ENCODE assay signal across 17 cellular contexts in genomic region chr5:55096860-55097259, GRCh38. TPM values are rescaled to one million over a fixed set of nuclear protein-coding genes. Genes with fewer than 3 reads are reported as not detected.
DNase-seq lines count a peak whose midpoint lies in the region; ATAC-seq lines count a peak whose summit lies in the region.
"Had no signal": no experiment of that assay in that cellular context is flagged by ENCODE, and none has a peak within 500 bp of the region (broad histone marks: within the 10 kb centered on the region; RNA-seq: fewer than 3 reads in every experiment).

No MANE protein-coding gene starts in this region.

- H3K4me1 Mint-ChIP-seq in activated CD4-positive, alpha-beta T cell treated with anti-CD3 and anti-CD28 coated beads for 36 hours, result peaks cover 66% of the 10 kb centered on the region
- H3K4me1 Mint-ChIP-seq in immature natural killer cell, result peaks cover 90 to 91% of the 10 kb centered on the region in 2 donors

- no peak overlapping the region for H4K8ac ChIP-seq in mesenchymal stem cell (ENCODE audit: low read length)

- H3K9me3 Mint-ChIP-seq in activated CD4-positive, alpha-beta T cell treated with anti-CD3 and anti-CD28 coated beads for 36 hours (ENCODE audit: low read depth), result peaks cover 31% of the 10 kb centered on the region
- peaks cover 0 to 7% (median 4%) of the 10 kb centered on the region in 6 donors for H3K9me3 Mint-ChIP-seq in immature natural killer cell

- no peak overlapping the region for H3K4me2 ChIP-seq in mesenchymal stem cell (ENCODE audit: low read length, poor library complexity, severe bottlenecking)

- CTCF ChIA-PET in activated CD4-positive, alpha-beta T cell treated with anti-CD3 and anti-CD28 coated beads for 36 hours (lab: Charles Lee), result interaction anchor here (1.2 to 1.3 kb wide), 2 partner anchors 23 to 49 kb away, joined by 3 to 4 read pairs; no protein-coding TSS in a partner anchor

- H2AFZ ChIP-seq in mesenchymal stem cell (ENCODE audit: low read depth, low read length), result no peak overlapping the region

- H3K27me3 ChIP-seq in mesenchymal stem cell (ENCODE audit: control insufficient read depth in 1 of 2, insufficient read depth in 1 of 2, low read length in 2 of 2), result peaks cover 0 to 3% of the 10 kb centered on the region in 2 experiments
- H3K27me3 ChIP-seq: left lung, sigmoid colon, testis had no signal

- WGBS in mesenchymal stem cell, result 80% methylated on average over 6 of the region's 6 CpGs

- H3K79me1 ChIP-seq in mesenchymal stem cell (replicated peaks; ENCODE audit: low read length, poor library complexity, severe bottlenecking), result no peaks in the 10 kb centered on the region

- no peak overlapping the region for H3K27ac Mint-ChIP-seq in activated CD4-positive, alpha-beta T cell treated with anti-CD3 and anti-CD28 coated beads for 36 hours
- H3K27ac Mint-ChIP-seq in immature natural killer cell, result peak overlapping the region; percentile 82 to 98 (median 92)

- no peak overlapping the region for H3K23ac ChIP-seq in mesenchymal stem cell (ENCODE audit: low read length in 2 of 2)

- no peak overlapping the region for H3K4ac ChIP-seq in mesenchymal stem cell (ENCODE audit: low read depth in 1 of 2, low read length in 2 of 2)

- peak; percentile 34 for DNase-seq in NCI-H2107 treated with DMSO at 0.1 percent for 48 hours (lab: John Stamatoyannopoulos, UW; ENCODE audit: unreplicated experiment)
- DNase-seq in NCI-H2107 (lab: John Stamatoyannopoulos, UW), result no peak
- DNase-seq in DMS53 (lab: John Stamatoyannopoulos, UW), result peak; percentile 51
- peak; percentile 15 for DNase-seq in activated CD4-positive, alpha-beta T cell treated with anti-CD3 and anti-CD28 coated beads for 36 hours
- peak; percentile 27 to 51 (median 37) for DNase-seq in immature natural killer cell
- no peak for DNase-seq in COR-L47 (lab: John Stamatoyannopoulos, UW)
- no peak for DNase-seq in NCI-H2196 (lab: John Stamatoyannopoulos, UW; ENCODE audit: unreplicated experiment)
- DNase-seq in mesenchymal stem cell, result no peak
- DNase-seq: cerebellar nuclear complex, heart left ventricle, left lung, sigmoid colon, testis had no signal

- no peak overlapping the region for H4K91ac ChIP-seq in mesenchymal stem cell (ENCODE audit: low read length)

- no peak overlapping the region for H2AK5ac ChIP-seq in mesenchymal stem cell (ENCODE audit: low read length, severe bottlenecking)

- no peak overlapping the region for H2BK5ac ChIP-seq in mesenchymal stem cell (ENCODE audit: low read depth, low read length, poor library complexity, severe bottlenecking)

- H2BK120ac ChIP-seq in mesenchymal stem cell (ENCODE audit: low read depth, low read length), result no peak overlapping the region

- H3K36me3 ChIP-seq in mesenchymal stem cell (ENCODE audit: control insufficient read depth in 1 of 2, insufficient read depth in 2 of 2, low read depth in 1 of 2, low read length in 2 of 2), result no peaks in the 10 kb centered on the region
- H3K36me3 ChIP-seq: heart left ventricle, left lung, sigmoid colon had no signal

- POLR2A ChIA-PET in activated CD4-positive, alpha-beta T cell treated with anti-CD3 and anti-CD28 coated beads for 36 hours (lab: Charles Lee), result no interaction called here

- intact Hi-C loops in activated CD4-positive, alpha-beta T cell treated with anti-CD3 and anti-CD28 coated beads for 36 hours (cut with DNase I, micrococcal nuclease), result loop anchor here in 1 of 2 experiments (10.0 kb wide), 1 partner anchor 852 kb away; no protein-coding TSS in a partner anchor

- no peak overlapping the region for H3K4me3 Mint-ChIP-seq in activated CD4-positive, alpha-beta T cell treated with anti-CD3 and anti-CD28 coated beads for 36 hours
- peak overlapping the region; percentile 70 to 80 (median 77) for H3K4me3 Mint-ChIP-seq in immature natural killer cell

- peaks cover 27% of the 10 kb centered on the region for H3K36me3 Mint-ChIP-seq in activated CD4-positive, alpha-beta T cell treated with anti-CD3 and anti-CD28 coated beads for 36 hours (ENCODE audit: low read depth)
- peaks cover 3 to 16% (median 5%) of the 10 kb centered on the region in 3 donors for H3K36me3 Mint-ChIP-seq in immature natural killer cell

- peaks cover 10% of the 10 kb centered on the region for H3K27me3 Mint-ChIP-seq in activated CD4-positive, alpha-beta T cell treated with anti-CD3 and anti-CD28 coated beads for 36 hours
- peaks cover 0 to 6% (median 2%) of the 10 kb centered on the region in 3 donors for H3K27me3 Mint-ChIP-seq in immature natural killer cell (ENCODE audit: low read depth in 3 of 3)

- no peak overlapping the region for H2BK15ac ChIP-seq in mesenchymal stem cell (ENCODE audit: low read depth, poor library complexity, severe bottlenecking)

- no peak overlapping the region for H3K4me3 ChIP-seq in mesenchymal stem cell (ENCODE audit: insufficient read depth in 1 of 2, low read depth in 1 of 2, low read length in 2 of 2)
- H3K4me3 ChIP-seq: heart left ventricle, left lung, sigmoid colon, testis had no signal

- H3K9me3 ChIP-seq in mesenchymal stem cell (ENCODE audit: control insufficient read depth, low read length), result peaks cover 5% of the 10 kb centered on the region
- H3K9me3 ChIP-seq: left lung, sigmoid colon, testis had no signal

- H3K4me1 ChIP-seq in mesenchymal stem cell (ENCODE audit: control insufficient read depth, insufficient read depth, low read depth, low read length), result no peaks in the 10 kb centered on the region
- H3K4me1 ChIP-seq: left lung, sigmoid colon, testis had no signal

- no peak overlapping the region for H3K18ac ChIP-seq in mesenchymal stem cell (ENCODE audit: low read depth in 1 of 2, low read length in 2 of 2)

- H2BK12ac ChIP-seq in mesenchymal stem cell (ENCODE audit: low read length in 2 of 2), result no peak overlapping the region

- no peak overlapping the region for H3K14ac ChIP-seq in mesenchymal stem cell (ENCODE audit: low read length in 2 of 2)

- peak; percentile 16 for ATAC-seq in activated CD4-positive, alpha-beta T cell treated with anti-CD3 and anti-CD28 coated beads for 36 hours
- ATAC-seq: heart left ventricle, left lung, Right ventricle myocardium inferior had no signal

- no peak overlapping the region for H3K9ac ChIP-seq in mesenchymal stem cell (ENCODE audit: low read length)

- H3K27ac ChIP-seq in mesenchymal stem cell (ENCODE audit: low read length, poor library complexity, severe bottlenecking), result no peak overlapping the region
- H3K27ac ChIP-seq: 22Rv1, left lung, sigmoid colon, testis had no signal

RNA-seq across cellular contexts. Expression of gene GZMA, which starts 5.6 kb away (rescaled TPM):
- total RNA-seq in activated CD4-positive, alpha-beta T cell treated with anti-CD3 and anti-CD28 coated beads for 36 hours, result 1 to 10 TPM; 2.4 TPM
- polyA plus RNA-seq in immature natural killer cell, result 1,000 to 10,000 TPM; 2,482 to 3,629 (median 2,746) TPM
- not detected for polyA plus RNA-seq in mesenchymal stem cell (2013, experiment 1 of 2)
- polyA plus RNA-seq in mesenchymal stem cell (2013, experiment 2 of 2), result not detected
- total RNA-seq: epithelial cell of proximal tubule had no signal
- polyA plus RNA-seq: neural cell had no signal

Comparison
In these comparisons a context has a peak if more than half of its experiments do, and no peak if none do; other contexts are left out.
1. DNase-seq: peak in NCI-H2107 treated with DMSO at 0.1 percent for 48 hours (single experiment), DMS53 (single experiment), activated CD4-positive, alpha-beta T cell treated with anti-CD3 and anti-CD28 coated beads for 36 hours (single experiment) and immature natural killer cell (3 of 3); none in NCI-H2107 (single experiment), COR-L47 (single experiment), NCI-H2196 (single experiment) and mesenchymal stem cell (single experiment).